ENCODE assay signal across 27 cellular contexts in the genomic region with DNA sequence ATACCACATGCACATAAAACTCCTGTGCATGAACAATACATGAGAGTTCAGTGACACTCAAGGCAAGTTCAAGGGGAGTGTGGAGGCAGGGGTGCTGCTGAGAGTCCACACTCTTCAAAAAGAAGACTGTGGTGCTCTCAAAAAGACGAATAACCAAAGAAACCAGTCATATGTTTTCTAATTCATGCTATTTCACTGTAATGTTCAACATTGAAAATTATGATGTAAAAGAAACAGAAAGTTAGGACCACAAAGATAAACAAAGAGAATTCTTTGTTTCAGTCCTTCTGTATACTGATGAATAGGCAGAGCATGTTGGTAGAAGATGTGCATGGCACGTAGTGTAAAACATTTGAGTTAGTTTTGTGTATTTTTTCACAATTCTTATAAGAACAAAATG.
"Had no signal": no experiment of that assay in that cellular context is flagged by ENCODE, and none has a peak within 500 bp of the region (broad histone marks: within the 10 kb centered on the region; RNA-seq: fewer than 3 reads in every experiment).

No MANE protein-coding gene starts in this region.

- H3K4me1 ChIP-seq: ascending aorta, foreskin keratinocyte, left lung, right lobe of liver, tibial artery had no signal

- ATAC-seq: activated CD4-positive, alpha-beta T cell treated with anti-CD3 and anti-CD28 coated beads for 36 hours; activated naive CD4-positive, alpha-beta T cell treated with anti-CD3 and anti-CD28 coated beads, Interleukin-2, amount 50 U/mL, for 72 hours; activated T-helper 17 cell treated with anti-CD3 and anti-CD28 coated beads, Interleukin-2, amount 50 U/mL, for 72 hours; foreskin keratinocyte; left lung; right lobe of liver; WTC11 had no signal

- H3K4me3 ChIP-seq: ascending aorta, left lung, lung, right lobe of liver, skin epidermis, tibial artery had no signal

- DNase-seq: activated CD4-positive, alpha-beta T cell treated with anti-CD3 and anti-CD28 coated beads for 36 hours; activated CD4-positive, alpha-beta T cell treated with anti-CD3 and anti-CD28 coated beads, Interleukin-2, amount 50 U/mL, for 4 hours; activated CD8-positive, alpha-beta memory T cell treated with anti-CD3 and anti-CD28 coated beads for 24 hours; activated CD8-positive, alpha-beta memory T cell treated with anti-CD3 and anti-CD28 coated beads, Interleukin-2, amount 50 U/mL, for 4 hours; activated T-cell treated with anti-CD3 and anti-CD28 coated beads, Interleukin-2, amount 50 U/mL, for 24 hours; brain microvascular endothelial cell; caudate nucleus; dermis blood vessel endothelial cell; effector CD8-positive, alpha-beta T cell; erythroblast; foreskin keratinocyte; hippocampal formation; kidney glomerular epithelial cell; left lung; naive B cell; occipital lobe; posterior cingulate gyrus; right lobe of liver; stimulated activated CD4-positive, alpha-beta T cell treated with anti-CD3 and anti-CD28 coated beads, Interleukin-1b, Interleukin-23, amount 100 ng/mL, for 48 hours; substantia nigra; tibial artery had no signal

- H3K27me3 ChIP-seq: ascending aorta, brain microvascular endothelial cell, foreskin keratinocyte, left lung, right lobe of liver, tibial artery had no signal

- H3K36me3 ChIP-seq: ascending aorta, brain microvascular endothelial cell, left lung, right lobe of liver, tibial artery had no signal

- H3K9me3 ChIP-seq: ascending aorta, right lobe of liver, tibial artery had no signal

- H3K27ac ChIP-seq: ascending aorta, brain microvascular endothelial cell, foreskin keratinocyte, left lung, right lobe of liver, skin epidermis, tibial artery had no signal
